Comparison of ENCODE assay signal across 1 cellular context in the genomic region with DNA sequence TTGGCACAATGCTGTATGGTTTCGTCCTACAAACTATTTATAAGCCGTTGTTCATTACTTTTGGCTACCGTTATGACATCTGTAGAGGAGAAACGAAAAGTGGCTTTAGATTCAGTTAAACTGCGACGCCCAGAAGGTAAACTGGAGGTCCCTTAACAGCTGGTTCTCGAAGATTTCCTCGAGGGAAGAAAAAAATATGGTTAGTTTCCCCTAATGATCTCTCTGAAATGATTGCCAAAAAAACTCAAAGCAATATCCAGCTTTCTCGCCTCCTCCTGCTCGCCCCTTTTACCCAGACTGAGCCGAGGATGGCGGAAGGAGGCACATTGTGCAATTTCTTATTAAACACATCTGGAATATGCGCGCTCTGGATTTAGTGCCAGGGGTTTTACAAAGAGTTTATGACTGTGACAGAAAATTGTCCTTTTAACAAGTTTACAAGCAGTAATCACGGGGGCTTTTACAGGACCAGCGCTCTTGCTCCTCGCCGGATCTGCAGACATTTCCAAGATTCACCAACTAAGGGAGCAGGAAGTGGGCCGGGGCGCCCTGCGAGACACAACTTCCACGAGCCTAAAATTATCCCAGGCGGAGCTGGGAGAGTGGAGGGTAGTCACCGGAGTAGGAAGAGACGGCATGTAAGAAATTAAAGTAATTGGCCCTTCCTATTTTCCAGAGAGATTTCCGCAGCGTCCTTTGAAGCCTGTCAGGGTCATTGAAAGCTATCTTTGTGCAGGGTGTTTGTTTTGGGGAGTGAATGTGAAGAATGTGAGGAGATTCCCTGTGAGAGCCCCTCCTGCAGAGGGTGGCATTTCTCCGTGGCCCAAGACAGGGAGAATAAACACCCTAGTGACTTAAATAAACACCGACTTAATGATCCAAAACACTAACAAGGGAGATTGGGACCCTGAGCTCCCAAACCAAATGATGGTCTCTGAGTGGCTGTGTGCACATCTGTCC.
TF ChIP-seq lines count a peak whose summit lies in the region.

No MANE protein-coding gene starts in this region.

TF ChIP-seq in HCT116, 20 proteins besides CTCF, POLR2A, EP300 and RAD21 (continued from another document):
- TF ChIP-seq, protein P1, sequence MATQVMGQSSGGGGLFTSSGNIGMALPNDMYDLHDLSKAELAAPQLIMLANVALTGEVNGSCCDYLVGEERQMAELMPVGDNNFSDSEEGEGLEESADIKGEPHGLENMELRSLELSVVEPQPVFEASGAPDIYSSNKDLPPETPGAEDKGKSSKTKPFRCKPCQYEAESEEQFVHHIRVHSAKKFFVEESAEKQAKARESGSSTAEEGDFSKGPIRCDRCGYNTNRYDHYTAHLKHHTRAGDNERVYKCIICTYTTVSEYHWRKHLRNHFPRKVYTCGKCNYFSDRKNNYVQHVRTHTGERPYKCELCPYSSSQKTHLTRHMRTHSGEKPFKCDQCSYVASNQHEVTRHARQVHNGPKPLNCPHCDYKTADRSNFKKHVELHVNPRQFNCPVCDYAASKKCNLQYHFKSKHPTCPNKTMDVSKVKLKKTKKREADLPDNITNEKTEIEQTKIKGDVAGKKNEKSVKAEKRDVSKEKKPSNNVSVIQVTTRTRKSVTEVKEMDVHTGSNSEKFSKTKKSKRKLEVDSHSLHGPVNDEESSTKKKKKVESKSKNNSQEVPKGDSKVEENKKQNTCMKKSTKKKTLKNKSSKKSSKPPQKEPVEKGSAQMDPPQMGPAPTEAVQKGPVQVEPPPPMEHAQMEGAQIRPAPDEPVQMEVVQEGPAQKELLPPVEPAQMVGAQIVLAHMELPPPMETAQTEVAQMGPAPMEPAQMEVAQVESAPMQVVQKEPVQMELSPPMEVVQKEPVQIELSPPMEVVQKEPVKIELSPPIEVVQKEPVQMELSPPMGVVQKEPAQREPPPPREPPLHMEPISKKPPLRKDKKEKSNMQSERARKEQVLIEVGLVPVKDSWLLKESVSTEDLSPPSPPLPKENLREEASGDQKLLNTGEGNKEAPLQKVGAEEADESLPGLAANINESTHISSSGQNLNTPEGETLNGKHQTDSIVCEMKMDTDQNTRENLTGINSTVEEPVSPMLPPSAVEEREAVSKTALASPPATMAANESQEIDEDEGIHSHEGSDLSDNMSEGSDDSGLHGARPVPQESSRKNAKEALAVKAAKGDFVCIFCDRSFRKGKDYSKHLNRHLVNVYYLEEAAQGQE (IDR thresholded peaks at IDR 0.05; ENCODE audit: low read depth), result no peak
- no peak for TF ChIP-seq YY1 (IDR thresholded peaks at IDR 0.05; ENCODE audit: extremely low read depth, insufficient replicate concordance, low read depth, low read length)
- no peak for TF ChIP-seq ZNF274 (IDR thresholded peaks at IDR 0.05; ENCODE audit: low read depth, low read length)
- TF ChIP-seq SP1 (IDR thresholded peaks at IDR 0.05; ENCODE audit: low read depth), result no peak
- no peak for TF ChIP-seq EZH2phosphoT487 (IDR thresholded peaks at IDR 0.05; ENCODE audit: borderline replicate concordance)
- TF ChIP-seq CEBPB (IDR thresholded peaks at IDR 0.05; ENCODE audit: low read depth), result no peak
- TF ChIP-seq, protein P2, sequence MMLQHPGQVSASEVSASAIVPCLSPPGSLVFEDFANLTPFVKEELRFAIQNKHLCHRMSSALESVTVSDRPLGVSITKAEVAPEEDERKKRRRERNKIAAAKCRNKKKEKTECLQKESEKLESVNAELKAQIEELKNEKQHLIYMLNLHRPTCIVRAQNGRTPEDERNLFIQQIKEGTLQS (IDR thresholded peaks at IDR 0.05), result no peak
- no peak for TF ChIP-seq SIN3A (IDR thresholded peaks at IDR 0.05; ENCODE audit: low read depth)
